Comparison of ENCODE assay signal across 1 cellular context in the genomic region with DNA sequence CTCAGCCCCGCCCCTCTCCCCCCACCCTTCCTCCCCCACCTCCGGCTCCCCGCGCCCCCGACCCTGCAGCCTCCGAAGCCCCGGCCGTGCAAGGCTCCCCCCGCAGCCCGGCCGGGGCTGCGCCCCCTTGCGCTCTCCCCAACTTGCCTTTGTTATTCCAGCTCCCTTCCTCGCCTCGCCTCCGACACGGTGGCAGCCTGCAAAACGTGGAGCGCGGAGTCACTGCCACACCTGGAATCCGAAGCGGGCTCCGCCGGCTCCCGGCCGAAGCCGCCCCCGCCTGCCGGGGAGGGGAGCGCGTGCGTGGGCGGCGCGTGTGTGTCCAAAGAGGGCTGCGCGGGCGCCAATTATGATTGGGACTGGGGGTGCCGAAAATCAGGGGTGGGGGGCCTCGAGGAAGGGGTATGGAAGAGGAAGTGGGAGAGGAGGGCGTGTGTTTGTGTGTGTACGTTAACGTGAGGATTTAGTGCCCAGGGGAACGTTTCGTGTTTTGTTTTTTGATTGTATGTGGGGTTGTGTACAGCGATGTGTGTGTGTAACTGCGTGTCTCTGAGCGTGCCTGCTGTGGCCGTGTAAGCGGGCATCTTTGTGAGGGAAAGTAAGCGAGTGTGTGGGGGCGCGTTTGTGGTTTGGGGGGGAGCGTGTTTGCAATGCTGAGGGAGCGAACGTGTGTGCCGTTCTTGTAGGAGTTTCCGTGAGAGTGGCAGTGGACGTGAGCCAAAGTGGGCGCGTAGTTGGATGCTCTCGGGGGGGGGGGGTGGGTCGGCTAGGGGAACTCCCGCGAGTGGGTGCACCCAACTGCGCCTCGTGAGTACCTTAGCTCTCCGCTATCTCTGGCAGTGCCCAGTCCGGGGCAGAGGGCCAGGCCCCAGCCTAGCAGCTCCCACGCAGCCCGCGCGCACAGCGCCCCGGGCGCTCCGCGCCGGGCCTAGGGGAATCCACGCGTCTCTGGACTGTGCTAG.
TF ChIP-seq lines count a peak whose summit lies in the region.

No MANE protein-coding gene starts in this region.

TF ChIP-seq in K562, 482 proteins besides CTCF, POLR2A, EP300 and RAD21 (continued from another document and continues in another):
- TF ChIP-seq, protein P1, sequence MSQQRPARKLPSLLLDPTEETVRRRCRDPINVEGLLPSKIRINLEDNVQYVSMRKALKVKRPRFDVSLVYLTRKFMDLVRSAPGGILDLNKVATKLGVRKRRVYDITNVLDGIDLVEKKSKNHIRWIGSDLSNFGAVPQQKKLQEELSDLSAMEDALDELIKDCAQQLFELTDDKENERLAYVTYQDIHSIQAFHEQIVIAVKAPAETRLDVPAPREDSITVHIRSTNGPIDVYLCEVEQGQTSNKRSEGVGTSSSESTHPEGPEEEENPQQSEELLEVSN (IDR thresholded peaks at IDR 0.05; ENCODE audit: borderline replicate concordance in 1 of 2, extremely low read depth in 1 of 2, insufficient read depth in 1 of 2, insufficient read length in 1 of 2, low read depth in 1 of 2, low read length in 1 of 2, poor library complexity in 1 of 2, severe bottlenecking in 1 of 2): peak; percentile 13 to 60
- TF ChIP-seq, protein P2, sequence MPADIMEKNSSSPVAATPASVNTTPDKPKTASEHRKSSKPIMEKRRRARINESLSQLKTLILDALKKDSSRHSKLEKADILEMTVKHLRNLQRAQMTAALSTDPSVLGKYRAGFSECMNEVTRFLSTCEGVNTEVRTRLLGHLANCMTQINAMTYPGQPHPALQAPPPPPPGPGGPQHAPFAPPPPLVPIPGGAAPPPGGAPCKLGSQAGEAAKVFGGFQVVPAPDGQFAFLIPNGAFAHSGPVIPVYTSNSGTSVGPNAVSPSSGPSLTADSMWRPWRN (IDR thresholded peaks at IDR 0.05; ENCODE audit: low read depth): peak; percentile 47; the same call in 1 of the 2 replicates
- TF ChIP-seq FOXK1 (CRISPR knock-in tag; IDR thresholded peaks at IDR 0.05; ENCODE audit: borderline replicate concordance) (no peak), TCF7L2 (IDR thresholded peaks at IDR 0.05; ENCODE audit: low read depth, low read length) (no peak), SMAD4 (CRISPR knock-in tag; conservative IDR thresholded peaks at IDR 0.05) (peak; percentile 86), HOXB6 (CRISPR knock-in tag; IDR thresholded peaks at IDR 0.05; ENCODE audit: borderline replicate concordance) (no peak), HNRNPL (IDR thresholded peaks at IDR 0.05; ENCODE audit: low read depth, low read length) (no peak), ZNF23 (CRISPR knock-in tag; IDR thresholded peaks at IDR 0.05) (no peak), L3MBTL2 (IDR thresholded peaks at IDR 0.05) (peak; percentile 70), ZNF780A (CRISPR knock-in tag; IDR thresholded peaks at IDR 0.05) (no peak), DNMT1 (IDR thresholded peaks at IDR 0.05) (no peak), RBFOX2 (IDR thresholded peaks at IDR 0.05; ENCODE audit: low read depth, low read length) (peak; percentile 70), ZSCAN29 (IDR thresholded peaks at IDR 0.05) (peak; percentile 77; the same call in 1 of the 2 replicates), SRSF3 (IDR thresholded peaks at IDR 0.05; ENCODE audit: insufficient read depth, low read length) (no peak), ZNF79 (CRISPR knock-in tag; IDR thresholded peaks at IDR 0.05; ENCODE audit: low read depth) (no peak), ETV6 (IDR thresholded peaks at IDR 0.05; ENCODE audit: borderline replicate concordance in 1 of 2, low read depth in 2 of 2, low read length in 1 of 2) (no peak), ETV6 (CRISPR knock-in tag; IDR thresholded peaks at IDR 0.05; ENCODE audit: borderline replicate concordance) (no peak), MAFF (IDR thresholded peaks at IDR 0.05; ENCODE audit: low read length) (no peak), ZNF224 (CRISPR knock-in tag; IDR thresholded peaks at IDR 0.05) (no peak), TCF7 (IDR thresholded peaks at IDR 0.05; ENCODE audit: borderline replicate concordance) (no peak), CCAR2 (IDR thresholded peaks at IDR 0.05; ENCODE audit: low read depth, low read length) (no peak), CBX1 (IDR thresholded peaks at IDR 0.05; ENCODE audit: low read depth) (peak; percentile 80; the same call in 1 of the 2 replicates), U2AF1 (optimal IDR thresholded peaks at IDR 0.05; ENCODE audit: low read depth, low read length) (peak; percentile 96), MAFK (IDR thresholded peaks at IDR 0.05; ENCODE audit: low read length) (no peak), SP2 (IDR thresholded peaks at IDR 0.05; ENCODE audit: extremely low read depth, low read depth, low read length, poor library complexity, severe bottlenecking) (no peak)
- TF ChIP-seq, protein P3, sequence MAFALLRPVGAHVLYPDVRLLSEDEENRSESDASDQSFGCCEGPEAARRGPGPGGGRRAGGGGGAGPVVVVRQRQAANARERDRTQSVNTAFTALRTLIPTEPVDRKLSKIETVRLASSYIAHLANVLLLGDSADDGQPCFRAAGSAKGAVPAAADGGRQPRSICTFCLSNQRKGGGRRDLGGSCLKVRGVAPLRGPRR (CRISPR knock-in tag; IDR thresholded peaks at IDR 0.05): no peak
- TF ChIP-seq, protein P4, sequence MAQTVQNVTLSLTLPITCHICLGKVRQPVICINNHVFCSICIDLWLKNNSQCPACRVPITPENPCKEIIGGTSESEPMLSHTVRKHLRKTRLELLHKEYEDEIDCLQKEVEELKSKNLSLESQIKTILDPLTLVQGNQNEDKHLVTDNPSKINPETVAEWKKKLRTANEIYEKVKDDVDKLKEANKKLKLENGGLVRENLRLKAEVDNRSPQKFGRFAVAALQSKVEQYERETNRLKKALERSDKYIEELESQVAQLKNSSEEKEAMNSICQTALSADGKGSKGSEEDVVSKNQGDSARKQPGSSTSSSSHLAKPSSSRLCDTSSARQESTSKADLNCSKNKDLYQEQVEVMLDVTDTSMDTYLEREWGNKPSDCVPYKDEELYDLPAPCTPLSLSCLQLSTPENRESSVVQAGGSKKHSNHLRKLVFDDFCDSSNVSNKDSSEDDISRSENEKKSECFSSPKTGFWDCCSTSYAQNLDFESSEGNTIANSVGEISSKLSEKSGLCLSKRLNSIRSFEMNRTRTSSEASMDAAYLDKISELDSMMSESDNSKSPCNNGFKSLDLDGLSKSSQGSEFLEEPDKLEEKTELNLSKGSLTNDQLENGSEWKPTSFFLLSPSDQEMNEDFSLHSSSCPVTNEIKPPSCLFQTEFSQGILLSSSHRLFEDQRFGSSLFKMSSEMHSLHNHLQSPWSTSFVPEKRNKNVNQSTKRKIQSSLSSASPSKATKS (CRISPR knock-in tag; IDR thresholded peaks at IDR 0.05): no peak; the same call in 1 of the 2 replicates
- TF ChIP-seq, protein P5, sequence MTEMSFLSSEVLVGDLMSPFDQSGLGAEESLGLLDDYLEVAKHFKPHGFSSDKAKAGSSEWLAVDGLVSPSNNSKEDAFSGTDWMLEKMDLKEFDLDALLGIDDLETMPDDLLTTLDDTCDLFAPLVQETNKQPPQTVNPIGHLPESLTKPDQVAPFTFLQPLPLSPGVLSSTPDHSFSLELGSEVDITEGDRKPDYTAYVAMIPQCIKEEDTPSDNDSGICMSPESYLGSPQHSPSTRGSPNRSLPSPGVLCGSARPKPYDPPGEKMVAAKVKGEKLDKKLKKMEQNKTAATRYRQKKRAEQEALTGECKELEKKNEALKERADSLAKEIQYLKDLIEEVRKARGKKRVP (CRISPR knock-in tag; IDR thresholded peaks at IDR 0.05): no peak
- TF ChIP-seq, protein P6, sequence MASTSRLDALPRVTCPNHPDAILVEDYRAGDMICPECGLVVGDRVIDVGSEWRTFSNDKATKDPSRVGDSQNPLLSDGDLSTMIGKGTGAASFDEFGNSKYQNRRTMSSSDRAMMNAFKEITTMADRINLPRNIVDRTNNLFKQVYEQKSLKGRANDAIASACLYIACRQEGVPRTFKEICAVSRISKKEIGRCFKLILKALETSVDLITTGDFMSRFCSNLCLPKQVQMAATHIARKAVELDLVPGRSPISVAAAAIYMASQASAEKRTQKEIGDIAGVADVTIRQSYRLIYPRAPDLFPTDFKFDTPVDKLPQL (IDR thresholded peaks at IDR 0.05; ENCODE audit: extremely low read depth, insufficient read length): no peak
- TF ChIP-seq, protein P7, sequence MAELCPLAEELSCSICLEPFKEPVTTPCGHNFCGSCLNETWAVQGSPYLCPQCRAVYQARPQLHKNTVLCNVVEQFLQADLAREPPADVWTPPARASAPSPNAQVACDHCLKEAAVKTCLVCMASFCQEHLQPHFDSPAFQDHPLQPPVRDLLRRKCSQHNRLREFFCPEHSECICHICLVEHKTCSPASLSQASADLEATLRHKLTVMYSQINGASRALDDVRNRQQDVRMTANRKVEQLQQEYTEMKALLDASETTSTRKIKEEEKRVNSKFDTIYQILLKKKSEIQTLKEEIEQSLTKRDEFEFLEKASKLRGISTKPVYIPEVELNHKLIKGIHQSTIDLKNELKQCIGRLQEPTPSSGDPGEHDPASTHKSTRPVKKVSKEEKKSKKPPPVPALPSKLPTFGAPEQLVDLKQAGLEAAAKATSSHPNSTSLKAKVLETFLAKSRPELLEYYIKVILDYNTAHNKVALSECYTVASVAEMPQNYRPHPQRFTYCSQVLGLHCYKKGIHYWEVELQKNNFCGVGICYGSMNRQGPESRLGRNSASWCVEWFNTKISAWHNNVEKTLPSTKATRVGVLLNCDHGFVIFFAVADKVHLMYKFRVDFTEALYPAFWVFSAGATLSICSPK (IDR thresholded peaks at IDR 0.05; ENCODE audit: borderline replicate concordance): 0 out of 2 replicates have a peak, but pooled peaks have one; percentile 47
- TF ChIP-seq, protein P8, sequence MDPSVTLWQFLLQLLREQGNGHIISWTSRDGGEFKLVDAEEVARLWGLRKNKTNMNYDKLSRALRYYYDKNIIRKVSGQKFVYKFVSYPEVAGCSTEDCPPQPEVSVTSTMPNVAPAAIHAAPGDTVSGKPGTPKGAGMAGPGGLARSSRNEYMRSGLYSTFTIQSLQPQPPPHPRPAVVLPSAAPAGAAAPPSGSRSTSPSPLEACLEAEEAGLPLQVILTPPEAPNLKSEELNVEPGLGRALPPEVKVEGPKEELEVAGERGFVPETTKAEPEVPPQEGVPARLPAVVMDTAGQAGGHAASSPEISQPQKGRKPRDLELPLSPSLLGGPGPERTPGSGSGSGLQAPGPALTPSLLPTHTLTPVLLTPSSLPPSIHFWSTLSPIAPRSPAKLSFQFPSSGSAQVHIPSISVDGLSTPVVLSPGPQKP (CRISPR knock-in tag; IDR thresholded peaks at IDR 0.05): no peak
- TF ChIP-seq, protein P9, sequence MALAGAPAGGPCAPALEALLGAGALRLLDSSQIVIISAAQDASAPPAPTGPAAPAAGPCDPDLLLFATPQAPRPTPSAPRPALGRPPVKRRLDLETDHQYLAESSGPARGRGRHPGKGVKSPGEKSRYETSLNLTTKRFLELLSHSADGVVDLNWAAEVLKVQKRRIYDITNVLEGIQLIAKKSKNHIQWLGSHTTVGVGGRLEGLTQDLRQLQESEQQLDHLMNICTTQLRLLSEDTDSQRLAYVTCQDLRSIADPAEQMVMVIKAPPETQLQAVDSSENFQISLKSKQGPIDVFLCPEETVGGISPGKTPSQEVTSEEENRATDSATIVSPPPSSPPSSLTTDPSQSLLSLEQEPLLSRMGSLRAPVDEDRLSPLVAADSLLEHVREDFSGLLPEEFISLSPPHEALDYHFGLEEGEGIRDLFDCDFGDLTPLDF (CRISPR knock-in tag; IDR thresholded peaks at IDR 0.05): no peak
